ENCODE assay signal across 18 cellular contexts in genomic region chr14:105877645-105878044, GRCh38.
"Had no signal": no experiment of that assay in that cellular context is flagged by ENCODE, and none has a peak within 500 bp of the region (broad histone marks: within the 10 kb centered on the region; RNA-seq: fewer than 3 reads in every experiment).

No MANE protein-coding gene starts in this region.

- H3K27ac Mint-ChIP-seq: naive thymus-derived CD4-positive, alpha-beta T cell; nephron progenitor cell; stimulated activated naive B cell treated with anti-CD40 and anti-IgM and Interleukin-4, amounts not matched to agents 10 μg/mL and 1 μg/mL and 100 μg/mL, for 72 hours had no signal

- H3K4me3 ChIP-seq: dorsolateral prefrontal cortex, prostate gland, right lobe of liver, suprapubic skin, tibial artery, upper lobe of right lung had no signal

- H3K9me3 Mint-ChIP-seq: stimulated activated naive B cell treated with anti-CD40 and anti-IgM and Interleukin-4, amounts not matched to agents 10 μg/mL and 1 μg/mL and 100 μg/mL, for 72 hours had no signal

- H3K36me3 ChIP-seq: prostate gland, right lobe of liver, suprapubic skin, tibial artery, upper lobe of right lung had no signal

- H3K27me3 Mint-ChIP-seq: stimulated activated naive B cell treated with anti-CD40 and anti-IgM and Interleukin-4, amounts not matched to agents 10 μg/mL and 1 μg/mL and 100 μg/mL, for 72 hours had no signal

- H3K36me3 Mint-ChIP-seq: naive thymus-derived CD4-positive, alpha-beta T cell; stimulated activated naive B cell treated with anti-CD40 and anti-IgM and Interleukin-4, amounts not matched to agents 10 μg/mL and 1 μg/mL and 100 μg/mL, for 72 hours had no signal

- H3K4me1 ChIP-seq: parathyroid adenoma, prostate gland, right lobe of liver, suprapubic skin, tibial artery, upper lobe of right lung had no signal

- H3K27me3 ChIP-seq: right lobe of liver had no signal

- DNase-seq: central memory CD4-positive, alpha-beta T cell; cortex of kidney; effector memory CD4-positive, alpha-beta T cell; mammary epithelial cell; nephron progenitor cell; stimulated activated CD4-positive, alpha-beta T cell treated with anti-CD3 and anti-CD28 coated beads, Interleukin-15, amount 100 ng/mL, for 24 hours; stimulated activated CD4-positive, alpha-beta T cell treated with anti-CD3 and anti-CD28 coated beads, Interleukin-1b, Interleukin-23, amount 100 ng/mL, for 48 hours; stimulated activated CD4-positive, alpha-beta T cell treated with anti-CD3 and anti-CD28 coated beads, Interleukin-4, amount 100 ng/mL, for 24 hours; stimulated activated naive B cell treated with anti-CD40 and anti-IgM and Interleukin-4, amounts not matched to agents 10 μg/mL and 1 μg/mL and 100 μg/mL, for 72 hours had no signal

- H3K4me3 Mint-ChIP-seq: naive thymus-derived CD4-positive, alpha-beta T cell; nephron progenitor cell; stimulated activated naive B cell treated with anti-CD40 and anti-IgM and Interleukin-4, amounts not matched to agents 10 μg/mL and 1 μg/mL and 100 μg/mL, for 72 hours had no signal

- H3K27ac ChIP-seq: dorsolateral prefrontal cortex, parathyroid adenoma, prostate gland, right lobe of liver, suprapubic skin, tibial artery, upper lobe of right lung had no signal

- ATAC-seq: esophagus mucosa; naive thymus-derived CD4-positive, alpha-beta T cell; right lobe of liver; stimulated activated naive B cell treated with anti-CD40 and anti-IgM and Interleukin-4, amounts not matched to agents 10 μg/mL and 1 μg/mL and 100 μg/mL, for 72 hours; upper lobe of right lung had no signal

- H3K9me3 ChIP-seq: prostate gland, right lobe of liver, suprapubic skin, tibial artery, upper lobe of right lung had no signal

- H3K4me1 Mint-ChIP-seq: nephron progenitor cell; stimulated activated naive B cell treated with anti-CD40 and anti-IgM and Interleukin-4, amounts not matched to agents 10 μg/mL and 1 μg/mL and 100 μg/mL, for 72 hours had no signal
